In genomic region chr12:121391619-121392324, GRCh38 we compare ENCODE assay signal across 8 cellular contexts. TPM values are rescaled to one million over a fixed set of nuclear protein-coding genes. Genes with fewer than 3 reads are reported as not detected.
A peak's percentile ranks its signal among the peaks of the same experiment; 100 is the strongest.
DNase-seq lines count a peak whose midpoint lies in the region; ATAC-seq, FAIRE-seq and TF ChIP-seq lines count a peak whose summit lies in the region.

No MANE protein-coding gene starts in this region.

- TF ChIP-seq EP300 in K562 (IDR thresholded peaks at IDR 0.05; ENCODE audit: low read length) (no peak), sigmoid colon (IDR thresholded peaks at IDR 0.05) (no peak)

- peak overlapping the region; percentile 64 for H3K4me2 ChIP-seq in K562 (ENCODE audit: insufficient read depth, low read length)

- WGBS in K562 (ENCODE audit: insufficient coverage, low coverage, missing lambda C conversion rate) = 29% methylated on average over 10 of the region's 10 CpGs
- WGBS in sigmoid colon, 2 donors = 52 to 61% methylated on average over 10 of the region's 10 CpGs

- peak; percentile 6 for FAIRE-seq in K562 (lab: Jason Lieb, UNC)

- H3K36me3 ChIP-seq in K562 (ENCODE audit: control insufficient read depth, insufficient read depth, low read length) (no peaks in the 10 kb centered on the region), sigmoid colon (no peaks in the 10 kb centered on the region)

- in situ Hi-C loops in K562 (cut with MboI) = no loop called here

- CTCF ChIA-PET in K562 (lab: Yijun Ruan, JAX; ENCODE audit: low intra/inter-chr PET ratio) = interaction anchor here (0.6 kb wide), 1 partner anchor 127 kb away, joined by 3 read pairs; no protein-coding TSS in a partner anchor

- BruUV-seq in K562 (replicated peaks; lab: Mats Ljungman, UMichigan) = no TSS peak

- H3K79me2 ChIP-seq in K562 (ENCODE audit: control insufficient read depth, insufficient read depth, low read length) = no peaks in the 10 kb centered on the region

- H3K27me3 ChIP-seq in K562 (ENCODE audit: control insufficient read depth in 2 of 2, insufficient read depth in 2 of 2, low read length in 2 of 2) (no peaks in the 10 kb centered on the region), sigmoid colon (no peaks in the 10 kb centered on the region)

- TF ChIP-seq POLR2A in K562 (conservative IDR thresholded peaks at IDR 0.05) = no peak
- TF ChIP-seq POLR2A in sigmoid colon (IDR thresholded peaks at IDR 0.05) = no peak

- H3K9me3 ChIP-seq in K562 (replicated peaks; ENCODE audit: control insufficient read depth, insufficient read depth, low read depth, low read length) (no peaks in the 10 kb centered on the region), sigmoid colon (no peaks in the 10 kb centered on the region)

- H3K4me1 ChIP-seq in K562 (replicated peaks in 1 of 2; ENCODE audit: control insufficient read depth in 2 of 2, insufficient read depth in 2 of 2, low read length in 2 of 2) = peaks cover 7 to 16% of the 10 kb centered on the region in 2 experiments; a peak in 4 of 5 replicates
- no peaks in the 10 kb centered on the region for H3K4me1 ChIP-seq in sigmoid colon

- POLR2A ChIA-PET in K562 (lab: Yijun Ruan, JAX) = interaction anchor here (0.6 to 2.4 kb wide), 9 partner anchors 10 to 315 kb away, joined by 3 to 13 read pairs (median 3); partner anchors contain the start of gene ANAPC5

- intact Hi-C loops in K562 (cut with micrococcal nuclease) = no loop called here
- intact Hi-C loops in sigmoid colon (cut with DNase I) = no loop called here

- H3K4me3 ChIP-seq in K562 (no peak overlapping the region), skeletal muscle cell (ENCODE audit: low read depth, low read length) (peak overlapping the region; percentile 17), sigmoid colon (peak overlapping the region in 2 of 4 donors; percentile 1 to 14)

- no peaks in the 10 kb centered on the region for H3K9me1 ChIP-seq in K562 (ENCODE audit: control insufficient read depth, insufficient read depth, low read length)

- TF ChIP-seq RAD21 in K562 (CRISPR knock-in tag; conservative IDR thresholded peaks at IDR 0.05 in 1 of 2, IDR thresholded peaks at IDR 0.05 in 1 of 2) = no peak

- H2AFZ ChIP-seq in K562 (ENCODE audit: low read depth, low read length) = peak overlapping the region; percentile 79

- H3K27ac ChIP-seq in K562 (ENCODE audit: extremely low read depth, low read depth, low read length) = peak overlapping the region; percentile 56; the same call in 2 of the 3 replicates
- H3K27ac ChIP-seq in sigmoid colon = peak overlapping the region in 2 of 4 donors; percentile 23 to 40

- H3K9ac ChIP-seq in K562 (ENCODE audit: insufficient read depth in 1 of 2, low read depth in 2 of 2, low read length in 2 of 2) = no peak overlapping the region

- DNase-seq in ELR (ENCODE audit: low read depth) = peak; percentile 35
- DNase-seq in NCI-H2171 treated with DMSO at 0.1 percent for 48 hours (lab: John Stamatoyannopoulos, UW) = peak; percentile 93
- DNase-seq in K562 (ENCODE audit: extremely low read depth in 1 of 4, low spot score in 3 of 4) = peak; percentile 42 to 60 (median 46)
- DNase-seq in skeletal muscle cell (ENCODE audit: low read depth) = peak; percentile 12
- no peak for DNase-seq in sigmoid colon
- no peak for DNase-seq in ureter (ENCODE audit: low spot score)

- no peaks in the 10 kb centered on the region for H4K20me1 ChIP-seq in K562 (replicated peaks; ENCODE audit: control insufficient read depth, insufficient read depth, low read length)

- peak; percentile 24 for ATAC-seq in K562
- no peak for ATAC-seq in HG03439 (IDR thresholded peaks at IDR 0.05; ENCODE audit: unreplicated experiment)
- no peak for ATAC-seq in HG03045 (IDR thresholded peaks at IDR 0.05; ENCODE audit: unreplicated experiment)

- TF ChIP-seq CTCF in K562 (IDR thresholded peaks at IDR 0.05 in 2 of 3, conservative IDR thresholded peaks at IDR 0.05 in 1 of 3; ENCODE audit: insufficient read depth in 2 of 3, low read depth in 1 of 3, low read length in 3 of 3) (no peak), sigmoid colon (IDR thresholded peaks at IDR 0.05) (no peak)

TF ChIP-seq in K562, 482 proteins besides CTCF, POLR2A, EP300 and RAD21 (continues in another document):
- TF ChIP-seq CTBP1 (IDR thresholded peaks at IDR 0.05; ENCODE audit: borderline replicate concordance) (peak; percentile 64; the same call in 1 of the 2 replicates), SMARCA4 (IDR thresholded peaks at IDR 0.05) (peak; percentile 50; the same call in 1 of the 2 replicates), LEF1 (IDR thresholded peaks at IDR 0.05) (peak; percentile 45; the same call in 1 of the 2 replicates), ATF7 (IDR thresholded peaks at IDR 0.05) (peak; percentile 39; the same call in 1 of the 2 replicates), NONO (IDR thresholded peaks at IDR 0.05; ENCODE audit: low read depth in 2 of 2, low read length in 1 of 2) (no peak), ATF1 (CRISPR knock-in tag; IDR thresholded peaks at IDR 0.05) (no peak), ATF1 (tag; IDR thresholded peaks at IDR 0.05) (peak; percentile 46; the same call in 1 of the 2 replicates)
- TF ChIP-seq, protein P1, sequence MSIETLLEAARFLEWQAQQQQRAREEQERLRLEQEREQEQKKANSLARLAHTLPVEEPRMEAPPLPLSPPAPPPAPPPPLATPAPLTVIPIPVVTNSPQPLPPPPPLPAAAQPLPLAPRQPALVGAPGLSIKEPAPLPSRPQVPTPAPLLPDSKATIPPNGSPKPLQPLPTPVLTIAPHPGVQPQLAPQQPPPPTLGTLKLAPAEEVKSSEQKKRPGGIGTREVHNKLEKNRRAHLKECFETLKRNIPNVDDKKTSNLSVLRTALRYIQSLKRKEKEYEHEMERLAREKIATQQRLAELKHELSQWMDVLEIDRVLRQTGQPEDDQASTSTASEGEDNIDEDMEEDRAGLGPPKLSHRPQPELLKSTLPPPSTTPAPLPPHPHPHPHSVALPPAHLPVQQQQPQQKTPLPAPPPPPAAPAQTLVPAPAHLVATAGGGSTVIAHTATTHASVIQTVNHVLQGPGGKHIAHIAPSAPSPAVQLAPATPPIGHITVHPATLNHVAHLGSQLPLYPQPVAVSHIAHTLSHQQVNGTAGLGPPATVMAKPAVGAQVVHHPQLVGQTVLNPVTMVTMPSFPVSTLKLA (conservative IDR thresholded peaks at IDR 0.05) = 0 out of 4 replicates have a peak, but pooled peaks of 1 of the 2 experiments have one; percentile 17

RNA-seq across cellular contexts. Expression of gene RNF34, which starts 8.1 kb away (rescaled TPM):
- 109 and 110 TPM in 2 replicates for total RNA-seq in K562 (2011; cell fraction: chromatin; rRNA removed; ENCODE audit: low replicate concordance)
- total RNA-seq in K562 (2011; cell fraction: nucleolus; rRNA removed) = 69.5 and 69.6 TPM in 2 replicates
- 118 and 187 TPM in 2 replicates for total RNA-seq in K562 (2011; cell fraction: nucleoplasm; rRNA removed)
- total RNA-seq in K562 (2014; rRNA removed) (68.8 and 120 TPM in 2 replicates), K562 (2014; rRNA removed; fragmentation: Illumina TruSeq; extraction: Trizol) (47.1 and 48.9 TPM in 2 replicates), K562 (2015; rRNA removed; fragmentation: Illumina TruSeq; extraction: Trizol) (60.6 and 60.9 TPM in 2 replicates), K562 (2021) (42.4 and 47.1 TPM in 2 replicates), sigmoid colon (10 to 100 TPM; 34.1 to 52.4 (median 37.4) TPM), ureter (63.9 TPM)
- polyA plus RNA-seq in K562 (2011; rRNA removed) (41.7 and 51.0 TPM in 2 replicates), K562 (2014; fragmentation: Illumina TruSeq; extraction: Trizol) (52.0 and 54.1 TPM in 2 replicates), K562 (2014; fragmentation: Nextera tagmentation; extraction: Ambion mirVana) (10 to 100 TPM; 65.4 to 88.9 TPM), K562 (2014; rRNA removed) (47.2 and 48.4 TPM in 2 replicates), sigmoid colon (10 to 100 TPM; 19.8 to 34.3 (median 31.7) TPM)
- polyA plus RNA-seq in K562 (2011; cell fraction: cytosol; rRNA removed) = 27.8 and 35.3 TPM in 2 replicates
- 212 and 235 TPM in 2 replicates for polyA plus RNA-seq in K562 (2011; cell fraction: nucleus; rRNA removed)
- 43.8 and 80.2 TPM in 2 replicates for polyA plus RNA-seq in K562 (2012)
- polyA minus RNA-seq in K562 (2011; rRNA and poly(A)+ RNA removed) = 63.6 and 90.6 TPM in 2 replicates
- polyA minus RNA-seq in K562 (2011; cell fraction: cytosol; rRNA and poly(A)+ RNA removed) = 32.9 and 33.6 TPM in 2 replicates
- polyA minus RNA-seq in K562 (2011; cell fraction: nucleus; rRNA and poly(A)+ RNA removed) = 39.9 and 48.1 TPM in 2 replicates

RNA-seq across cellular contexts. Expression of gene ANAPC5, which starts 39.6 kb away (rescaled TPM):
- 698 and 990 TPM in 2 replicates for total RNA-seq in K562 (2011; cell fraction: chromatin; rRNA removed; ENCODE audit: low replicate concordance)
- total RNA-seq in K562 (2011; cell fraction: nucleolus; rRNA removed) = 389 and 392 TPM in 2 replicates
- 547 and 619 TPM in 2 replicates for total RNA-seq in K562 (2011; cell fraction: nucleoplasm; rRNA removed)
- total RNA-seq in K562 (2014; rRNA removed) (176 and 194 TPM in 2 replicates), K562 (2014; rRNA removed; fragmentation: Illumina TruSeq; extraction: Trizol) (269 and 301 TPM in 2 replicates), K562 (2015; rRNA removed; fragmentation: Illumina TruSeq; extraction: Trizol) (190 and 197 TPM in 2 replicates), K562 (2021) (168 and 169 TPM in 2 replicates), sigmoid colon (10 to 100 TPM; 76.0 to 93.6 (median 85.9) TPM), ureter (132 TPM)
- polyA plus RNA-seq in K562 (2011; rRNA removed) (307 and 315 TPM in 2 replicates), K562 (2014; fragmentation: Illumina TruSeq; extraction: Trizol) (201 and 250 TPM in 2 replicates), K562 (2014; fragmentation: Nextera tagmentation; extraction: Ambion mirVana) (100 to 1,000 TPM; 136 to 181 TPM), K562 (2014; rRNA removed) (207 and 213 TPM in 2 replicates), sigmoid colon (10 to 100 TPM; 51.6 to 71.4 (median 70.3) TPM)
- polyA plus RNA-seq in K562 (2011; cell fraction: cytosol; rRNA removed) = 232 and 246 TPM in 2 replicates
- polyA plus RNA-seq in K562 (2011; cell fraction: nucleus; rRNA removed) = 472 and 632 TPM in 2 replicates
- polyA plus RNA-seq in K562 (2012) = 114 and 144 TPM in 2 replicates
- polyA minus RNA-seq in K562 (2011; rRNA and poly(A)+ RNA removed) = 307 and 339 TPM in 2 replicates
- polyA minus RNA-seq in K562 (2011; cell fraction: cytosol; rRNA and poly(A)+ RNA removed) = 97.9 and 140 TPM in 2 replicates
- 212 and 378 TPM in 2 replicates for polyA minus RNA-seq in K562 (2011; cell fraction: nucleus; rRNA and poly(A)+ RNA removed)

Comparison
In these comparisons a context has a peak if more than half of its experiments do, and no peak if none do; other contexts are left out.
1. DNase-seq: peak in ELR (single experiment), NCI-H2171 treated with DMSO at 0.1 percent for 48 hours (single experiment), K562 (4 of 4) and skeletal muscle cell (single experiment); none in sigmoid colon (single experiment) and ureter (single experiment).